In the genomic region with DNA sequence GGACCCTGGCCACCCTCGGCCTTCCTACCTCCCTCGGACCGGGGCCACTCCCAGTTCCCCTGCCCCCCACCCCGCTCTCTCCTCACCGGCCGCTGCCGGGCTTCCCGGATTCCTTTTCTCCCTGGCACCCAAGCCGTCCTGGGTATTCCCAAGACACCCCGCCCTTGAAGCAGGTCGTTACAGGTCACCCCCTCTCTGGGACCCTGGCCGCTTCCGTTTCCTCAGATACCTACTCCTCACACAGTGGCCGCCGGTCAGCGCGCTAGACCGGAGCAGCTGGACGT, we compare ENCODE assay signal across 8 cellular contexts. TPM values are rescaled to one million over a fixed set of nuclear protein-coding genes. Genes with fewer than 3 reads are reported as not detected.
DNase-seq lines count a peak whose midpoint lies in the region; ATAC-seq and TF ChIP-seq lines count a peak whose summit lies in the region.

No MANE protein-coding gene starts in this region.

- peak overlapping the region; percentile 88 for H3K27ac Mint-ChIP-seq in activated naive CD4-positive, alpha-beta T cell treated with anti-CD3 and anti-CD28 coated beads, Interleukin-2, amount 50 U/mL, for 24 hours

- H3K36me3 ChIP-seq in DND-41 (ENCODE audit: insufficient read depth, low read length) (no peaks in the 10 kb centered on the region; the same call in 1 of the 2 replicates), spleen (no peaks in the 10 kb centered on the region)

- no peaks in the 10 kb centered on the region for H3K9me3 ChIP-seq in DND-41 (ENCODE audit: insufficient read depth, low read length, severe bottlenecking)
- H3K9me3 ChIP-seq in right cardiac atrium (ENCODE audit: control insufficient read depth, low read length): no peaks in the 10 kb centered on the region
- no peaks in the 10 kb centered on the region for H3K9me3 ChIP-seq in spleen

- no peak for TF ChIP-seq POLR2A in spleen (IDR thresholded peaks at IDR 0.05)

- TF ChIP-seq CTCF in DND-41 (IDR thresholded peaks at IDR 0.05; ENCODE audit: borderline replicate concordance, extremely low read depth, low read length, poor library complexity, severe bottlenecking) (no peak), spleen (IDR thresholded peaks at IDR 0.05 in 8 of 11, conservative IDR thresholded peaks at IDR 0.05 in 3 of 11) (no peak)

- H3K4me2 ChIP-seq in DND-41 (ENCODE audit: insufficient read depth, low read length): peak overlapping the region; percentile 98

- H3K9ac ChIP-seq in DND-41 (ENCODE audit: low read depth, low read length): peak overlapping the region; percentile 65

- peaks cover 8% of the 10 kb centered on the region for H4K20me1 ChIP-seq in DND-41 (ENCODE audit: insufficient read depth, low read length)

- peak overlapping the region; percentile 95 for H3K4me3 Mint-ChIP-seq in activated naive CD4-positive, alpha-beta T cell treated with anti-CD3 and anti-CD28 coated beads, Interleukin-2, amount 50 U/mL, for 24 hours

- ATAC-seq in DND-41 (ENCODE audit: insufficient read depth, low read depth) (no peak), HG02938 (IDR thresholded peaks at IDR 0.05; ENCODE audit: unreplicated experiment) (peak; percentile 6), right cardiac atrium (peak; percentile 3 to 13)

- H3K27ac ChIP-seq in DND-41 (ENCODE audit: low read length): peak overlapping the region; percentile 59
- peak overlapping the region; percentile 36 for H3K27ac ChIP-seq in right cardiac atrium (ENCODE audit: low read length)
- H3K27ac ChIP-seq in spleen: peak overlapping the region; percentile 76 to 98 (median 93)

- H3K27me3 Mint-ChIP-seq in activated naive CD4-positive, alpha-beta T cell treated with anti-CD3 and anti-CD28 coated beads, Interleukin-2, amount 50 U/mL, for 24 hours: no peaks in the 10 kb centered on the region

- no peaks in the 10 kb centered on the region for H3K9me3 Mint-ChIP-seq in activated naive CD4-positive, alpha-beta T cell treated with anti-CD3 and anti-CD28 coated beads, Interleukin-2, amount 50 U/mL, for 24 hours

- WGBS in right cardiac atrium: under 1% methylated on average over 19 of the region's 19 CpGs
- WGBS in spleen, 5 donors: 0 to 1% (median 0%) methylated on average over 18 to 19 of the region's 19 CpGs

- intact Hi-C loops in right cardiac atrium (cut with DNase I): no loop called here
- intact Hi-C loops in spleen (cut with DNase I; ENCODE audit: low total_unique reads): no loop called here

- H3K27me3 ChIP-seq in DND-41 (ENCODE audit: insufficient read depth, low read length, poor library complexity) (no peaks in the 10 kb centered on the region), right cardiac atrium (ENCODE audit: control insufficient read depth, insufficient read depth) (no peaks in the 10 kb centered on the region), spleen (replicated peaks in 1 of 7) (no peaks in the 10 kb centered on the region)

- DNase-seq in DND-41 (no peak), right cardiac atrium (peak in 1 of 3 donors; percentile 59), spleen (no peak), mesenteric fat pad (ENCODE audit: low spot score) (no peak), DMS79 treated with DMSO at 0.1 percent for 48 hours (lab: John Stamatoyannopoulos, UW) (no peak), SKM-1 treated with dmso at 0.1 percent for 144 hours (lab: John Stamatoyannopoulos, UW; ENCODE audit: unreplicated experiment) (no peak)

- H3K4me3 ChIP-seq in DND-41 (ENCODE audit: low read depth in 1 of 2, low read length in 2 of 2) (peak overlapping the region; percentile 65 to 76; a peak in 3 of 4 replicates), right cardiac atrium (ENCODE audit: low read length) (peak overlapping the region; percentile 65), spleen (peak overlapping the region; percentile 68 to 98 (median 94))

- H3K4me1 ChIP-seq in DND-41 (ENCODE audit: insufficient read depth, low read length): peaks cover 42% of the 10 kb centered on the region
- H3K4me1 ChIP-seq in right cardiac atrium (ENCODE audit: control insufficient read depth, insufficient read depth, low read length): peaks cover 13% of the 10 kb centered on the region
- H3K4me1 ChIP-seq in spleen: peaks cover 44 to 92% (median 76%) of the 10 kb centered on the region in 6 donors

- H3K36me3 Mint-ChIP-seq in activated naive CD4-positive, alpha-beta T cell treated with anti-CD3 and anti-CD28 coated beads, Interleukin-2, amount 50 U/mL, for 24 hours: no peaks in the 10 kb centered on the region

- H2AFZ ChIP-seq in DND-41 (ENCODE audit: low read depth, low read length): peak overlapping the region; percentile 60

- peaks cover 48% of the 10 kb centered on the region for H3K79me2 ChIP-seq in DND-41 (ENCODE audit: insufficient read depth, low read length)

- H3K4me1 Mint-ChIP-seq in activated naive CD4-positive, alpha-beta T cell treated with anti-CD3 and anti-CD28 coated beads, Interleukin-2, amount 50 U/mL, for 24 hours: peaks cover 46% of the 10 kb centered on the region

RNA-seq across cellular contexts. Expression of a gene that starts 0.5 kb away (rescaled TPM):
- total RNA-seq in right cardiac atrium (10 to 100 TPM; 40.8 to 50.0 (median 43.5) TPM), spleen (100 to 1,000 TPM in 4 of 7 donors, 10 to 100 TPM in 3; 78.0 to 165 (median 103) TPM), mesenteric fat pad (76.4 TPM)
- polyA plus RNA-seq in right cardiac atrium (21.1 TPM), spleen (10 to 100 TPM; 19.8 to 30.7 (median 27.5) TPM)

RNA-seq across cellular contexts. Expression of a gene that starts 32.9 kb away (rescaled TPM):
- total RNA-seq in right cardiac atrium: 10 to 100 TPM in 3 of 4 donors, 1 to 10 TPM in 1; 9.2 to 14.4 (median 11.6) TPM
- polyA plus RNA-seq in right cardiac atrium: 7.3 TPM
- 10 to 100 TPM; 11.6 to 19.2 (median 13.8) TPM for total RNA-seq in spleen
- 10 to 100 TPM in 1 of 3 donors, 1 to 10 TPM in 2; 6.4 to 10.0 (median 7.3) TPM for polyA plus RNA-seq in spleen
- 11.0 TPM for total RNA-seq in mesenteric fat pad

Comparison
In these comparisons a context has a peak if more than half of its experiments do, and no peak if none do; other contexts are left out.
1. H3K27ac ChIP-seq: peak in every context shown above with its lines; median percentile 93 in spleen; 59 in DND-41; 36 in right cardiac atrium.